In the genomic region with DNA sequence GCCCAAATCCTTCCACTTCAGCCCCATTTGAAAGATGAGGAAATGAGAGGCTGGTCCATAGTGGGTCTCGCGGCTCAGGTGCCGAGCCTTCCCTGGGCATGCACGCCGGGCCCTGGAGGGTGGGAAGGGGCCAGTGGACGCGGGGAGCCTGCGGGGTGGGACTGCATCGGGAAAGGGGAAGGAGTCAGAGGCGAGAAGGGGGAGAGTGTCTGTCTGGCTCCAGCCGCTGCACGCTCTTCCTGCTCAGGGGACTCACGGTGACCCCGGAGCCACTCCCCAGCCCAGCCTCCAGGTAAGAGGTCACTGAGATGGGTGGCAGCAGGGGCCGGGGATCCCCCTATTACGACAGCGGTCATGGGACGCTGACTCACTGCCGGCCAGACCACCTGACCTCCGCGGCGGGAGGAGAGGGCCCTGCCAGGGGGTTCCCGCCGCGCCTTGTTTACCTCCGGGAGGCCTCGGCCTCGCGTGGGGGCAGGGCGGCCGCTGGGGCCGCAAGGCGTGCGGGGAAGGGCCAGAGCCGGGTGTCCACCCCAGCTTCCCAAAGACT, we compare ENCODE assay signal across 1 cellular context.
A peak's percentile ranks its signal among the peaks of the same experiment; 100 is the strongest.
TF ChIP-seq lines count a peak whose summit lies in the region.

No MANE protein-coding gene starts in this region.

TF ChIP-seq in HepG2, 621 proteins besides CTCF, POLR2A, EP300 and RAD21 (continued from another document and continues in another):
- TF ChIP-seq, protein P1, sequence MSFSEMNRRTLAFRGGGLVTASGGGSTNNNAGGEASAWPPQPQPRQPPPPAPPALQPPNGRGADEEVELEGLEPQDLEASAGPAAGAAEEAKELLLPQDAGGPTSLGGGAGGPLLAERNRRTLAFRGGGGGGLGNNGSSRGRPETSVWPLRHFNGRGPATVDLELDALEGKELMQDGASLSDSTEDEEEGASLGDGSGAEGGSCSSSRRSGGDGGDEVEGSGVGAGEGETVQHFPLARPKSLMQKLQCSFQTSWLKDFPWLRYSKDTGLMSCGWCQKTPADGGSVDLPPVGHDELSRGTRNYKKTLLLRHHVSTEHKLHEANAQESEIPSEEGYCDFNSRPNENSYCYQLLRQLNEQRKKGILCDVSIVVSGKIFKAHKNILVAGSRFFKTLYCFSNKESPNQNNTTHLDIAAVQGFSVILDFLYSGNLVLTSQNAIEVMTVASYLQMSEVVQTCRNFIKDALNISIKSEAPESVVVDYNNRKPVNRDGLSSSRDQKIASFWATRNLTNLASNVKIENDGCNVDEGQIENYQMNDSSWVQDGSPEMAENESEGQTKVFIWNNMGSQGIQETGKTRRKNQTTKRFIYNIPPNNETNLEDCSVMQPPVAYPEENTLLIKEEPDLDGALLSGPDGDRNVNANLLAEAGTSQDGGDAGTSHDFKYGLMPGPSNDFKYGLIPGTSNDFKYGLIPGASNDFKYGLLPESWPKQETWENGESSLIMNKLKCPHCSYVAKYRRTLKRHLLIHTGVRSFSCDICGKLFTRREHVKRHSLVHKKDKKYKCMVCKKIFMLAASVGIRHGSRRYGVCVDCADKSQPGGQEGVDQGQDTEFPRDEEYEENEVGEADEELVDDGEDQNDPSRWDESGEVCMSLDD (CRISPR knock-in tag; IDR thresholded peaks at IDR 0.05; ENCODE audit: borderline replicate concordance): peak; percentile 97
- TF ChIP-seq ZNF263 (CRISPR knock-in tag; IDR thresholded peaks at IDR 0.05) (no peak), ZNF331 (CRISPR knock-in tag; IDR thresholded peaks at IDR 0.05) (peak; percentile 66; the same call in 1 of the 2 replicates), MTA1 (CRISPR knock-in tag; IDR thresholded peaks at IDR 0.05; ENCODE audit: borderline replicate concordance) (peak; percentile 88; the same call in 1 of the 2 replicates), ZNF615 (CRISPR knock-in tag; IDR thresholded peaks at IDR 0.05; ENCODE audit: borderline replicate concordance) (no peak), ESRRA (CRISPR knock-in tag; IDR thresholded peaks at IDR 0.05; ENCODE audit: low read depth) (peak; percentile 44; the same call in 1 of the 2 replicates), MED8 (CRISPR knock-in tag; IDR thresholded peaks at IDR 0.05; ENCODE audit: insufficient replicate concordance) (peak; percentile 82), ETV6 (CRISPR knock-in tag; conservative IDR thresholded peaks at IDR 0.05) (no peak), ZNF670 (CRISPR knock-in tag; IDR thresholded peaks at IDR 0.05; ENCODE audit: borderline replicate concordance) (no peak), ZSCAN12 (CRISPR knock-in tag; IDR thresholded peaks at IDR 0.05) (no peak), ZNF780A (CRISPR knock-in tag; IDR thresholded peaks at IDR 0.05) (peak; percentile 71; the same call in 1 of the 2 replicates), AGO1 (IDR thresholded peaks at IDR 0.05; ENCODE audit: low read depth, low read length, poor library complexity, severe bottlenecking) (peak; percentile 72), ZNF607 (CRISPR knock-in tag; IDR thresholded peaks at IDR 0.05; ENCODE audit: borderline replicate concordance) (peak; percentile 93), ZSCAN20 (CRISPR knock-in tag; IDR thresholded peaks at IDR 0.05; ENCODE audit: borderline replicate concordance) (peak; percentile 7; the same call in 1 of the 2 replicates), KAT7 (CRISPR knock-in tag; IDR thresholded peaks at IDR 0.05; ENCODE audit: borderline replicate concordance) (peak; percentile 39; the same call in 1 of the 2 replicates), YY1 (IDR thresholded peaks at IDR 0.05; ENCODE audit: insufficient read depth, insufficient replicate concordance, low read depth, low read length) (peak; percentile 75), ZNF660 (CRISPR knock-in tag; IDR thresholded peaks at IDR 0.05; ENCODE audit: borderline replicate concordance, low read depth) (no peak), RBFOX2 (IDR thresholded peaks at IDR 0.05; ENCODE audit: low read depth, low read length) (peak; percentile 81), STAG1 (CRISPR knock-in tag; IDR thresholded peaks at IDR 0.05) (peak; percentile 23), SOX5 (CRISPR knock-in tag; IDR thresholded peaks at IDR 0.05; ENCODE audit: borderline replicate concordance) (peak; percentile 72; the same call in 1 of the 2 replicates), ZNF335 (CRISPR knock-in tag; IDR thresholded peaks at IDR 0.05) (peak; percentile 44; the same call in 1 of the 2 replicates), ZNF572 (CRISPR knock-in tag; IDR thresholded peaks at IDR 0.05) (peak; percentile 65; the same call in 1 of the 2 replicates), PTBP1 (IDR thresholded peaks at IDR 0.05; ENCODE audit: low read depth, low read length, poor library complexity, severe bottlenecking) (peak; percentile 26), SOX13 (IDR thresholded peaks at IDR 0.05) (no peak), SOX13 (CRISPR knock-in tag; conservative IDR thresholded peaks at IDR 0.05 in 1 of 2, IDR thresholded peaks at IDR 0.05 in 1 of 2) (peak in 1 of 2 experiments; percentile 85; a peak in 2 of 4 replicates), KLF16 (CRISPR knock-in tag; IDR thresholded peaks at IDR 0.05) (peak in 1 of 2 experiments; percentile 94; a peak in 2 of 4 replicates), PPARG (CRISPR knock-in tag; conservative IDR thresholded peaks at IDR 0.05) (peak; percentile 100), EEA1 (CRISPR knock-in tag; IDR thresholded peaks at IDR 0.05; ENCODE audit: borderline replicate concordance) (peak; percentile 48; the same call in 1 of the 2 replicates), ZNF446 (CRISPR knock-in tag; IDR thresholded peaks at IDR 0.05) (peak; percentile 25; the same call in 1 of the 2 replicates), ZMYM3 (CRISPR knock-in tag; IDR thresholded peaks at IDR 0.05) (peak; percentile 76)
- TF ChIP-seq, protein P2, sequence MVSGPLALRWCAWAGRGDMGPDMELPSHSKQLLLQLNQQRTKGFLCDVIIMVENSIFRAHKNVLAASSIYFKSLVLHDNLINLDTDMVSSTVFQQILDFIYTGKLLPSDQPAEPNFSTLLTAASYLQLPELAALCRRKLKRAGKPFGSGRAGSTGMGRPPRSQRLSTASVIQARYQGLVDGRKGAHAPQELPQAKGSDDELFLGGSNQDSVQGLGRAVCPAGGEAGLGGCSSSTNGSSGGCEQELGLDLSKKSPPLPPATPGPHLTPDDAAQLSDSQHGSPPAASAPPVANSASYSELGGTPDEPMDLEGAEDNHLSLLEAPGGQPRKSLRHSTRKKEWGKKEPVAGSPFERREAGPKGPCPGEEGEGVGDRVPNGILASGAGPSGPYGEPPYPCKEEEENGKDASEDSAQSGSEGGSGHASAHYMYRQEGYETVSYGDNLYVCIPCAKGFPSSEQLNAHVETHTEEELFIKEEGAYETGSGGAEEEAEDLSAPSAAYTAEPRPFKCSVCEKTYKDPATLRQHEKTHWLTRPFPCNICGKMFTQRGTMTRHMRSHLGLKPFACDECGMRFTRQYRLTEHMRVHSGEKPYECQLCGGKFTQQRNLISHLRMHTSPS (CRISPR knock-in tag; IDR thresholded peaks at IDR 0.05; ENCODE audit: low read depth): no peak
- TF ChIP-seq, protein P3, sequence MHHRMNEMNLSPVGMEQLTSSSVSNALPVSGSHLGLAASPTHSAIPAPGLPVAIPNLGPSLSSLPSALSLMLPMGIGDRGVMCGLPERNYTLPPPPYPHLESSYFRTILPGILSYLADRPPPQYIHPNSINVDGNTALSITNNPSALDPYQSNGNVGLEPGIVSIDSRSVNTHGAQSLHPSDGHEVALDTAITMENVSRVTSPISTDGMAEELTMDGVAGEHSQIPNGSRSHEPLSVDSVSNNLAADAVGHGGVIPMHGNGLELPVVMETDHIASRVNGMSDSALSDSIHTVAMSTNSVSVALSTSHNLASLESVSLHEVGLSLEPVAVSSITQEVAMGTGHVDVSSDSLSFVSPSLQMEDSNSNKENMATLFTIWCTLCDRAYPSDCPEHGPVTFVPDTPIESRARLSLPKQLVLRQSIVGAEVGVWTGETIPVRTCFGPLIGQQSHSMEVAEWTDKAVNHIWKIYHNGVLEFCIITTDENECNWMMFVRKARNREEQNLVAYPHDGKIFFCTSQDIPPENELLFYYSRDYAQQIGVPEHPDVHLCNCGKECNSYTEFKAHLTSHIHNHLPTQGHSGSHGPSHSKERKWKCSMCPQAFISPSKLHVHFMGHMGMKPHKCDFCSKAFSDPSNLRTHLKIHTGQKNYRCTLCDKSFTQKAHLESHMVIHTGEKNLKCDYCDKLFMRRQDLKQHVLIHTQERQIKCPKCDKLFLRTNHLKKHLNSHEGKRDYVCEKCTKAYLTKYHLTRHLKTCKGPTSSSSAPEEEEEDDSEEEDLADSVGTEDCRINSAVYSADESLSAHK (CRISPR knock-in tag; IDR thresholded peaks at IDR 0.05; ENCODE audit: borderline replicate concordance): no peak
- TF ChIP-seq, protein P4, sequence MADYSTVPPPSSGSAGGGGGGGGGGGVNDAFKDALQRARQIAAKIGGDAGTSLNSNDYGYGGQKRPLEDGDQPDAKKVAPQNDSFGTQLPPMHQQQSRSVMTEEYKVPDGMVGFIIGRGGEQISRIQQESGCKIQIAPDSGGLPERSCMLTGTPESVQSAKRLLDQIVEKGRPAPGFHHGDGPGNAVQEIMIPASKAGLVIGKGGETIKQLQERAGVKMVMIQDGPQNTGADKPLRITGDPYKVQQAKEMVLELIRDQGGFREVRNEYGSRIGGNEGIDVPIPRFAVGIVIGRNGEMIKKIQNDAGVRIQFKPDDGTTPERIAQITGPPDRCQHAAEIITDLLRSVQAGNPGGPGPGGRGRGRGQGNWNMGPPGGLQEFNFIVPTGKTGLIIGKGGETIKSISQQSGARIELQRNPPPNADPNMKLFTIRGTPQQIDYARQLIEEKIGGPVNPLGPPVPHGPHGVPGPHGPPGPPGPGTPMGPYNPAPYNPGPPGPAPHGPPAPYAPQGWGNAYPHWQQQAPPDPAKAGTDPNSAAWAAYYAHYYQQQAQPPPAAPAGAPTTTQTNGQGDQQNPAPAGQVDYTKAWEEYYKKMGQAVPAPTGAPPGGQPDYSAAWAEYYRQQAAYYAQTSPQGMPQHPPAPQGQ (CRISPR knock-in tag; IDR thresholded peaks at IDR 0.05; ENCODE audit: borderline replicate concordance): no peak
- TF ChIP-seq, protein P5, sequence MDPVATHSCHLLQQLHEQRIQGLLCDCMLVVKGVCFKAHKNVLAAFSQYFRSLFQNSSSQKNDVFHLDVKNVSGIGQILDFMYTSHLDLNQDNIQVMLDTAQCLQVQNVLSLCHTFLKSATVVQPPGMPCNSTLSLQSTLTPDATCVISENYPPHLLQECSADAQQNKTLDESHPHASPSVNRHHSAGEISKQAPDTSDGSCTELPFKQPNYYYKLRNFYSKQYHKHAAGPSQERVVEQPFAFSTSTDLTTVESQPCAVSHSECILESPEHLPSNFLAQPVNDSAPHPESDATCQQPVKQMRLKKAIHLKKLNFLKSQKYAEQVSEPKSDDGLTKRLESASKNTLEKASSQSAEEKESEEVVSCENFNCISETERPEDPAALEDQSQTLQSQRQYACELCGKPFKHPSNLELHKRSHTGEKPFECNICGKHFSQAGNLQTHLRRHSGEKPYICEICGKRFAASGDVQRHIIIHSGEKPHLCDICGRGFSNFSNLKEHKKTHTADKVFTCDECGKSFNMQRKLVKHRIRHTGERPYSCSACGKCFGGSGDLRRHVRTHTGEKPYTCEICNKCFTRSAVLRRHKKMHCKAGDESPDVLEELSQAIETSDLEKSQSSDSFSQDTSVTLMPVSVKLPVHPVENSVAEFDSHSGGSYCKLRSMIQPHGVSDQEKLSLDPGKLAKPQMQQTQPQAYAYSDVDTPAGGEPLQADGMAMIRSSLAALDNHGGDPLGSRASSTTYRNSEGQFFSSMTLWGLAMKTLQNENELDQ (CRISPR knock-in tag; IDR thresholded peaks at IDR 0.05; ENCODE audit: borderline replicate concordance): 0 out of 2 replicates have a peak, but pooled peaks have one; percentile 46
- TF ChIP-seq, protein P6, sequence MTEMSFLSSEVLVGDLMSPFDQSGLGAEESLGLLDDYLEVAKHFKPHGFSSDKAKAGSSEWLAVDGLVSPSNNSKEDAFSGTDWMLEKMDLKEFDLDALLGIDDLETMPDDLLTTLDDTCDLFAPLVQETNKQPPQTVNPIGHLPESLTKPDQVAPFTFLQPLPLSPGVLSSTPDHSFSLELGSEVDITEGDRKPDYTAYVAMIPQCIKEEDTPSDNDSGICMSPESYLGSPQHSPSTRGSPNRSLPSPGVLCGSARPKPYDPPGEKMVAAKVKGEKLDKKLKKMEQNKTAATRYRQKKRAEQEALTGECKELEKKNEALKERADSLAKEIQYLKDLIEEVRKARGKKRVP (CRISPR knock-in tag; IDR thresholded peaks at IDR 0.05): peak in 1 of 2 experiments; percentile 78; a peak in 2 of 4 replicates
- TF ChIP-seq, protein P7, sequence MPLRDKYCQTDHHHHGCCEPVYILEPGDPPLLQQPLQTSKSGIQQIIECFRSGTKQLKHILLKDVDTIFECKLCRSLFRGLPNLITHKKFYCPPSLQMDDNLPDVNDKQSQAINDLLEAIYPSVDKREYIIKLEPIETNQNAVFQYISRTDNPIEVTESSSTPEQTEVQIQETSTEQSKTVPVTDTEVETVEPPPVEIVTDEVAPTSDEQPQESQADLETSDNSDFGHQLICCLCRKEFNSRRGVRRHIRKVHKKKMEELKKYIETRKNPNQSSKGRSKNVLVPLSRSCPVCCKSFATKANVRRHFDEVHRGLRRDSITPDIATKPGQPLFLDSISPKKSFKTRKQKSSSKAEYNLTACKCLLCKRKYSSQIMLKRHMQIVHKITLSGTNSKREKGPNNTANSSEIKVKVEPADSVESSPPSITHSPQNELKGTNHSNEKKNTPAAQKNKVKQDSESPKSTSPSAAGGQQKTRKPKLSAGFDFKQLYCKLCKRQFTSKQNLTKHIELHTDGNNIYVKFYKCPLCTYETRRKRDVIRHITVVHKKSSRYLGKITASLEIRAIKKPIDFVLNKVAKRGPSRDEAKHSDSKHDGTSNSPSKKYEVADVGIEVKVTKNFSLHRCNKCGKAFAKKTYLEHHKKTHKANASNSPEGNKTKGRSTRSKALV (CRISPR knock-in tag; IDR thresholded peaks at IDR 0.05): 0 out of 2 replicates have a peak, but pooled peaks have one; percentile 23
- TF ChIP-seq, protein P8, sequence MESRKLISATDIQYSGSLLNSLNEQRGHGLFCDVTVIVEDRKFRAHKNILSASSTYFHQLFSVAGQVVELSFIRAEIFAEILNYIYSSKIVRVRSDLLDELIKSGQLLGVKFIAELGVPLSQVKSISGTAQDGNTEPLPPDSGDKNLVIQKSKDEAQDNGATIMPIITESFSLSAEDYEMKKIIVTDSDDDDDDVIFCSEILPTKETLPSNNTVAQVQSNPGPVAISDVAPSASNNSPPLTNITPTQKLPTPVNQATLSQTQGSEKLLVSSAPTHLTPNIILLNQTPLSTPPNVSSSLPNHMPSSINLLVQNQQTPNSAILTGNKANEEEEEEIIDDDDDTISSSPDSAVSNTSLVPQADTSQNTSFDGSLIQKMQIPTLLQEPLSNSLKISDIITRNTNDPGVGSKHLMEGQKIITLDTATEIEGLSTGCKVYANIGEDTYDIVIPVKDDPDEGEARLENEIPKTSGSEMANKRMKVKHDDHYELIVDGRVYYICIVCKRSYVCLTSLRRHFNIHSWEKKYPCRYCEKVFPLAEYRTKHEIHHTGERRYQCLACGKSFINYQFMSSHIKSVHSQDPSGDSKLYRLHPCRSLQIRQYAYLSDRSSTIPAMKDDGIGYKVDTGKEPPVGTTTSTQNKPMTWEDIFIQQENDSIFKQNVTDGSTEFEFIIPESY (CRISPR knock-in tag; IDR thresholded peaks at IDR 0.05): peak; percentile 44; the same call in 1 of the 2 replicates
- TF ChIP-seq, protein P9, sequence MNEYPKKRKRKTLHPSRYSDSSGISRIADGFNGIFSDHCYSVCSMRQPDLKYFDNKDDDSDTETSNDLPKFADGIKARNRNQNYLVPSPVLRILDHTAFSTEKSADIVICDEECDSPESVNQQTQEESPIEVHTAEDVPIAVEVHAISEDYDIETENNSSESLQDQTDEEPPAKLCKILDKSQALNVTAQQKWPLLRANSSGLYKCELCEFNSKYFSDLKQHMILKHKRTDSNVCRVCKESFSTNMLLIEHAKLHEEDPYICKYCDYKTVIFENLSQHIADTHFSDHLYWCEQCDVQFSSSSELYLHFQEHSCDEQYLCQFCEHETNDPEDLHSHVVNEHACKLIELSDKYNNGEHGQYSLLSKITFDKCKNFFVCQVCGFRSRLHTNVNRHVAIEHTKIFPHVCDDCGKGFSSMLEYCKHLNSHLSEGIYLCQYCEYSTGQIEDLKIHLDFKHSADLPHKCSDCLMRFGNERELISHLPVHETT (CRISPR knock-in tag; conservative IDR thresholded peaks at IDR 0.05): peak; percentile 86; the same call in 1 of the 2 replicates
